In genomic region chr7:99139031-99139430, GRCh38 we compare ENCODE assay signal across 18 cellular contexts. TPM values are rescaled to one million over a fixed set of nuclear protein-coding genes. Genes with fewer than 3 reads are reported as not detected.
DNase-seq lines count a peak whose midpoint lies in the region; ATAC-seq and TF ChIP-seq lines count a peak whose summit lies in the region.
"Had no signal": no experiment of that assay in that cellular context is flagged by ENCODE, and none has a peak within 500 bp of the region (broad histone marks: within the 10 kb centered on the region; RNA-seq: fewer than 3 reads in every experiment).

No MANE protein-coding gene starts in this region.

- peak overlapping the region; percentile 66 for H3K4me2 ChIP-seq in IMR-90 (ENCODE audit: low read depth, low read length)

- TF ChIP-seq POLR2A in IMR-90 (IDR thresholded peaks at IDR 0.05; ENCODE audit: low read depth, low read length) = no peak

- peak; percentile 25 for DNase-seq in AG20443 (ENCODE audit: low spot score)
- peak; percentile 43 for DNase-seq in IMR-90
- no peak for DNase-seq in coronary artery (ENCODE audit: low spot score)
- no peak for DNase-seq in T-helper 17 cell
- DNase-seq in NCI-H748 treated with DMSO at 0.1 percent for 48 hours (lab: John Stamatoyannopoulos, UW) = no peak
- DNase-seq: activated CD4-positive, alpha-beta memory T cell treated with anti-CD3 and anti-CD28 coated beads for 36 hours; islet precursor cell; NCI-H2227 treated with DMSO at 0.1 percent for 48 hours; nucleus accumbens; stimulated activated CD4-positive, alpha-beta T cell treated with anti-CD3 and anti-CD28 coated beads, Interleukin-15, amount 100 ng/mL, for 24 hours had no signal

- H3K14ac ChIP-seq in IMR-90 (replicated peaks; ENCODE audit: low read depth, low read length) = peak overlapping the region; percentile 56; the same call in 1 of the 2 replicates

- H3K4me1 Mint-ChIP-seq in nephron (peaks cover 52% of the 10 kb centered on the region), T-helper 17 cell (peaks cover 34% of the 10 kb centered on the region)

- in situ Hi-C loops in IMR-90 (cut with MboI; ENCODE audit: low sequenced_read_pairs) = no loop called here

- no peaks in the 10 kb centered on the region for H3K9me3 ChIP-seq in IMR-90 (ENCODE audit: control insufficient read depth, insufficient read depth, low read length)
- no peaks in the 10 kb centered on the region for H3K9me3 ChIP-seq in T-helper 17 cell (ENCODE audit: control insufficient read depth, low read length, poor library complexity, severe bottlenecking)

- H2BK15ac ChIP-seq in IMR-90 (ENCODE audit: low read depth, low read length) = no peak overlapping the region

- H2AK5ac ChIP-seq in IMR-90 (ENCODE audit: low read depth, low read length) = 0 out of 2 replicates have a peak overlapping the region, but pooled peaks have one; percentile 15

- peak overlapping the region; percentile 41 for H2BK120ac ChIP-seq in IMR-90 (ENCODE audit: low read depth, low read length)

- no peak overlapping the region for H4K91ac ChIP-seq in IMR-90 (ENCODE audit: insufficient read depth, low read depth, low read length)

- dilution Hi-C loops in IMR-90 (cut with HindIII; ENCODE audit: low sequenced_read_pairs, unreplicated experiment) = no loop called here

- H3K79me1 ChIP-seq in IMR-90 (ENCODE audit: low read depth in 1 of 2, low read length in 2 of 2) = peaks cover 5 to 41% of the 10 kb centered on the region in 2 experiments; a peak in 2 of 4 replicates

- peak overlapping the region; percentile 59; the same call in 1 of the 2 replicates for H3K4ac ChIP-seq in IMR-90 (ENCODE audit: low read depth, low read length)

- BruUV-seq in IMR-90 (replicated peaks; lab: Mats Ljungman, UMichigan) = no TSS peak

- peaks cover 8% of the 10 kb centered on the region for H3K9me1 ChIP-seq in IMR-90 (ENCODE audit: insufficient read depth, low read length)

- peak overlapping the region; percentile 84; the same call in 1 of the 2 replicates for H3K27ac ChIP-seq in IMR-90 (ENCODE audit: insufficient read depth, low read length)
- peak overlapping the region; percentile 23 to 96 for H3K27ac ChIP-seq in coronary artery
- H3K27ac ChIP-seq: HL-60 had no signal

- H3K9me3 Mint-ChIP-seq in nephron = no peaks in the 10 kb centered on the region
- H3K9me3 Mint-ChIP-seq: activated CD4-positive, alpha-beta memory T cell treated with anti-CD3 and anti-CD28 coated beads for 36 hours; central memory CD8-positive, alpha-beta T cell; T-helper 2 cell treated with Interferon-gamma antibody and Interleukin-4, amounts not matched to agents 5 μg/mL and 100 μg/mL, for 36 hours had no signal

- H3K4me1 ChIP-seq in IMR-90 (ENCODE audit: control insufficient read depth, insufficient read depth, low read length) = peaks cover 14% of the 10 kb centered on the region

- H3K4me3 Mint-ChIP-seq in nephron (peak overlapping the region in 1 of 3 experiments; percentile 63), T-helper 17 cell (no peak overlapping the region)
- H3K4me3 Mint-ChIP-seq: activated CD4-positive, alpha-beta memory T cell treated with anti-CD3 and anti-CD28 coated beads for 36 hours; B cell; central memory CD8-positive, alpha-beta T cell; T-helper 2 cell treated with Interferon-gamma antibody and Interleukin-4, amounts not matched to agents 5 μg/mL and 100 μg/mL, for 36 hours had no signal

- H3K9ac ChIP-seq in IMR-90 (ENCODE audit: low read depth, low read length) = no peak overlapping the region; the same call in 1 of the 2 replicates

- H2BK5ac ChIP-seq in IMR-90 (ENCODE audit: low read depth, low read length, poor library complexity, severe bottlenecking) = peak overlapping the region; percentile 94

- intact Hi-C loops in IMR-90 (cut with micrococcal nuclease) = loop anchor here (5.0 kb wide), 1 partner anchor 37 kb away; no protein-coding TSS in a partner anchor

- no peaks in the 10 kb centered on the region for H3K36me3 Mint-ChIP-seq in nephron (ENCODE audit: low read depth)
- no peaks in the 10 kb centered on the region for H3K36me3 Mint-ChIP-seq in T-helper 17 cell (ENCODE audit: low read depth)
- H3K36me3 Mint-ChIP-seq: activated CD4-positive, alpha-beta memory T cell treated with anti-CD3 and anti-CD28 coated beads for 36 hours had no signal

- TF ChIP-seq CTCF in IMR-90 (conservative IDR thresholded peaks at IDR 0.05; ENCODE audit: low read depth, low read length) (no peak), coronary artery (IDR thresholded peaks at IDR 0.05) (no peak), nephron (IDR thresholded peaks at IDR 0.05; ENCODE audit: unreplicated experiment in 3 of 3) (no peak)

- peak overlapping the region; percentile 44; the same call in 1 of the 2 replicates for H3K23ac ChIP-seq in IMR-90 (ENCODE audit: low read depth, low read length)

- H3K27ac Mint-ChIP-seq in nephron = peak overlapping the region; percentile 88 to 93 (median 93)
- no peak overlapping the region for H3K27ac Mint-ChIP-seq in T-helper 17 cell
- H3K27ac Mint-ChIP-seq: activated CD4-positive, alpha-beta memory T cell treated with anti-CD3 and anti-CD28 coated beads for 36 hours; B cell; T-helper 2 cell treated with Interferon-gamma antibody and Interleukin-4, amounts not matched to agents 5 μg/mL and 100 μg/mL, for 36 hours had no signal

- POLR2A ChIA-PET in IMR-90 (lab: Charles Lee; ENCODE audit: unreplicated experiment) = no interaction called here

- ATAC-seq in IMR-90 (ENCODE audit: low read depth) = no peak
- ATAC-seq in GM18867 (IDR thresholded peaks at IDR 0.05; ENCODE audit: unreplicated experiment) = no peak
- no peak for ATAC-seq in T-helper 17 cell
- no peak for ATAC-seq in HG03025 (IDR thresholded peaks at IDR 0.05; ENCODE audit: low FRiP score, unreplicated experiment)
- ATAC-seq: esophagus mucosa had no signal

- no peak for TF ChIP-seq RAD21 in IMR-90 (IDR thresholded peaks at IDR 0.05; ENCODE audit: low read length)

- peak overlapping the region; percentile 87 for H3K18ac ChIP-seq in IMR-90 (ENCODE audit: low read depth, low read length)

- no peak overlapping the region for H2AFZ ChIP-seq in IMR-90 (replicated peaks; ENCODE audit: low read length, poor library complexity)

- H2AK9ac ChIP-seq in IMR-90 (replicated peaks; ENCODE audit: low read depth, low read length, poor library complexity) = no peak overlapping the region

- H4K5ac ChIP-seq in IMR-90 (ENCODE audit: low read depth, low read length) = peak overlapping the region; percentile 85; the same call in 1 of the 2 replicates

- peak overlapping the region in 1 of 2 experiments; percentile 53; a peak in 2 of 4 replicates for H4K8ac ChIP-seq in IMR-90 (ENCODE audit: low read depth in 2 of 2, low read length in 2 of 2)

- no peaks in the 10 kb centered on the region for H3K27me3 ChIP-seq in IMR-90 (ENCODE audit: control insufficient read depth, insufficient read depth, low read length)

- CTCF ChIA-PET in IMR-90 (lab: Yijun Ruan, JAX) = interaction anchor here (1.3 kb wide), 1 partner anchor 62 kb away, joined by 3 read pairs; no protein-coding TSS in a partner anchor

- H3K56ac ChIP-seq in IMR-90 (ENCODE audit: extremely low read depth, insufficient read depth, low read length) = no peak overlapping the region; the same call in 1 of the 2 replicates

- H4K20me1 ChIP-seq in IMR-90 (ENCODE audit: insufficient read depth, low read length) = peaks cover 39% of the 10 kb centered on the region

- H2BK20ac ChIP-seq in IMR-90 (ENCODE audit: low read depth, low read length) = 0 out of 2 replicates have a peak overlapping the region, but pooled peaks have one; percentile 54

- H3K4me3 ChIP-seq in IMR-90 (ENCODE audit: insufficient read depth, low read depth, low read length) = no peak overlapping the region
- H3K4me3 ChIP-seq in coronary artery = no peak overlapping the region

- H3K36me3 ChIP-seq in IMR-90 (ENCODE audit: control insufficient read depth, insufficient read depth, low read length) = no peaks in the 10 kb centered on the region

- no peaks in the 10 kb centered on the region for H3K27me3 Mint-ChIP-seq in nephron (ENCODE audit: low read depth)
- no peaks in the 10 kb centered on the region for H3K27me3 Mint-ChIP-seq in T-helper 17 cell
- H3K27me3 Mint-ChIP-seq: activated CD4-positive, alpha-beta memory T cell treated with anti-CD3 and anti-CD28 coated beads for 36 hours; B cell; central memory CD8-positive, alpha-beta T cell had no signal

TF ChIP-seq in IMR-90, 13 proteins besides CTCF, POLR2A, EP300 and RAD21:
- no peak for TF ChIP-seq CHD1 (IDR thresholded peaks at IDR 0.05; ENCODE audit: low read depth, low read length)
- TF ChIP-seq CEBPB (IDR thresholded peaks at IDR 0.05; ENCODE audit: low read depth, low read length) = peak; percentile 58

RNA-seq across cellular contexts. Expression of gene SMURF1, which starts 4.9 kb away (rescaled TPM):
- 20.3 and 21.7 TPM in 2 replicates for total RNA-seq in IMR-90 (2012; rRNA removed)
- polyA plus RNA-seq in IMR-90 (2012; rRNA removed) = 13.3 and 13.4 TPM in 2 replicates
- 6.4 and 8.0 TPM in 2 replicates for polyA plus RNA-seq in IMR-90 (2012; cell fraction: cytosol; rRNA removed)
- 24.1 and 44.4 TPM in 2 replicates for polyA plus RNA-seq in IMR-90 (2012; cell fraction: nucleus; rRNA removed; ENCODE audit: low replicate concordance)
- total RNA-seq in T-helper 17 cell = 10 to 100 TPM; 30.8 to 39.8 TPM

Comparison
In these comparisons a context has a peak if more than half of its experiments do, and no peak if none do; other contexts are left out.
1. DNase-seq: peak in AG20443 (single experiment) and IMR-90 (single experiment); none in coronary artery (single experiment), T-helper 17 cell (0 of 3) and NCI-H748 treated with DMSO at 0.1 percent for 48 hours (single experiment).